21 cellular contexts compared by ENCODE assay signal in the genomic region with DNA sequence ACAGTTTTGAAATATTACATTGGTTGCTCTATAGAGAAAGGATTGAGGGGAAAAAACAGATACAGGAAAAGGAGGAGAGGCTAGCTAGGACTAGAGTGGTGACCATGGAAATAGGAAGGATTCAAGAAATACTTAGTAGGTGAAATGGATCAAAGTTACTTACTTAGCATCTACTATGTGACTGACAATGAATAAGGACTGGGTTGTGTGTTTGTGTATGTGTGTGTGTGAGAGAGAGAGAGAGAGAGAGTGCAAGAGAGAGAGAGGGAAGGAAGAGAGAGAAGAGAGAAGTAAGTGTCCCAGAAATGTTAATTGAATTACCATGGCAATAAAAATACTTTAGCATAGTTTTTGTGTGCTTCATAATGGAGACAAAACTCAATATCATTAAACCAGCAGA. TPM values are rescaled to one million over a fixed set of nuclear protein-coding genes. Genes with fewer than 3 reads are reported as not detected.
A peak's percentile ranks its signal among the peaks of the same experiment; 100 is the strongest.
DNase-seq lines count a peak whose midpoint lies in the region; ATAC-seq, FAIRE-seq and TF ChIP-seq lines count a peak whose summit lies in the region.
"Had no signal": no experiment of that assay in that cellular context is flagged by ENCODE, and none has a peak within 500 bp of the region (broad histone marks: within the 10 kb centered on the region; RNA-seq: fewer than 3 reads in every experiment).

No MANE protein-coding gene starts in this region.

- no peaks in the 10 kb centered on the region for H4K20me1 ChIP-seq in HepG2 (ENCODE audit: insufficient read depth, low read length)

- DNase-seq in HepG2 (ENCODE audit: low spot score) (no peak), SK-N-MC (ENCODE audit: low read depth, low spot score) (no peak), NCI-H2107 treated with DMSO at 0.1 percent for 48 hours (lab: John Stamatoyannopoulos, UW; ENCODE audit: unreplicated experiment) (no peak), GM19240 (ENCODE audit: insufficient read length, low spot score) (no peak), iPS-NIHi7 (ENCODE audit: extremely low spot score) (no peak)
- no peak for DNase-seq in activated T-helper 2 cell treated with anti-CD3 and anti-CD28 coated beads, Interferon-gamma antibody, Interleukin-2, Interleukin-4, amounts not matched to agents 10 μg/mL and 5 μg/mL and 100 μg/mL, durations not matched to agents 14 hours and 24 hours and 36 hours (ENCODE audit: low spot score)
- DNase-seq: DMS 273 treated with DMSO at 0.1 percent for 48 hours, DMS79 treated with DMSO at 0.1 percent for 48 hours, MG63, NCI-H1417, NCI-H1694 treated with DMSO at 0.1 percent for 48 hours, NCI-H2081 treated with DMSO at 0.1 percent for 48 hours, NCI-H446, SW 1271 had no signal

- no peak for TF ChIP-seq POLR2A in HepG2 (IDR thresholded peaks at IDR 0.05; ENCODE audit: insufficient read depth in 1 of 2, low read depth in 2 of 2, low read length in 2 of 2)

- peaks cover 8 to 45% (median 38%) of the 10 kb centered on the region in 4 donors for H3K4me1 ChIP-seq in liver (ENCODE audit: control insufficient read depth in 4 of 4, insufficient read depth in 4 of 4, low read length in 3 of 4)
- peaks cover 48% of the 10 kb centered on the region for H3K4me1 ChIP-seq in HepG2 (ENCODE audit: insufficient read depth, low read length)
- H3K4me1 ChIP-seq in muscle layer of colon (ENCODE audit: insufficient read depth, low read length): peaks cover 22% of the 10 kb centered on the region

- peaks cover 79% of the 10 kb centered on the region for H3K79me2 ChIP-seq in HepG2 (ENCODE audit: insufficient read depth, low read length)

- no peak for ATAC-seq in HepG2
- ATAC-seq: Right ventricle myocardium inferior had no signal

- intact Hi-C loops in HepG2 (cut with micrococcal nuclease; ENCODE audit: unreplicated experiment): loop anchor here (5.0 kb wide), 2 partner anchors 267 to 517 kb away; no protein-coding TSS in a partner anchor
- intact Hi-C loops in activated T-helper 2 cell treated with anti-CD3 and anti-CD28 coated beads, Interferon-gamma antibody, Interleukin-2, Interleukin-4, amounts not matched to agents 10 μg/mL and 5 μg/mL and 100 μg/mL, durations not matched to agents 14 hours and 24 hours and 36 hours (cut with micrococcal nuclease): no loop called here

- no peaks in the 10 kb centered on the region for H3K4me1 Mint-ChIP-seq in activated T-helper 2 cell treated with anti-CD3 and anti-CD28 coated beads, Interferon-gamma antibody, Interleukin-2, Interleukin-4, amounts not matched to agents 10 μg/mL and 5 μg/mL and 100 μg/mL, durations not matched to agents 14 hours and 24 hours and 36 hours (ENCODE audit: low read depth)
- H3K4me1 Mint-ChIP-seq: CD14-positive monocyte had no signal

- no peak overlapping the region for H2AFZ ChIP-seq in HepG2 (ENCODE audit: low read length)

- no peak overlapping the region for H3K27ac Mint-ChIP-seq in activated T-helper 2 cell treated with anti-CD3 and anti-CD28 coated beads, Interferon-gamma antibody, Interleukin-2, Interleukin-4, amounts not matched to agents 10 μg/mL and 5 μg/mL and 100 μg/mL, durations not matched to agents 14 hours and 24 hours and 36 hours
- H3K27ac Mint-ChIP-seq: CD14-positive monocyte had no signal

- TF ChIP-seq RAD21 in liver (IDR thresholded peaks at IDR 0.05) (no peak), HepG2 (CRISPR knock-in tag; IDR thresholded peaks at IDR 0.05) (no peak)

- no peaks in the 10 kb centered on the region for H3K36me3 Mint-ChIP-seq in activated T-helper 2 cell treated with anti-CD3 and anti-CD28 coated beads, Interferon-gamma antibody, Interleukin-2, Interleukin-4, amounts not matched to agents 10 μg/mL and 5 μg/mL and 100 μg/mL, durations not matched to agents 14 hours and 24 hours and 36 hours (ENCODE audit: low read depth)
- H3K36me3 Mint-ChIP-seq: CD14-positive monocyte had no signal

- H3K27me3 Mint-ChIP-seq in activated T-helper 2 cell treated with anti-CD3 and anti-CD28 coated beads, Interferon-gamma antibody, Interleukin-2, Interleukin-4, amounts not matched to agents 10 μg/mL and 5 μg/mL and 100 μg/mL, durations not matched to agents 14 hours and 24 hours and 36 hours (ENCODE audit: low read depth): peaks cover 12% of the 10 kb centered on the region

- in situ Hi-C loops in HepG2 (cut with HindIII; ENCODE audit: extremely low pct_ligation_motif_present, low pct_unique_long_range_greater_than_20kb): loop anchor here (25.0 kb wide), 3 partner anchors 528 to 1103 kb away; no protein-coding TSS in a partner anchor

- POLR2A ChIA-PET in HepG2 (lab: Yijun Ruan, JAX): interaction anchor here (0.7 to 1.2 kb wide), 2 partner anchors 13 to 14 kb away, joined by 3 read pairs; no protein-coding TSS in a partner anchor

- H3K27ac ChIP-seq in liver (ENCODE audit: low read depth in 1 of 2, low read length in 2 of 2): peak overlapping the region; percentile 20 to 61
- H3K27ac ChIP-seq in HepG2 (ENCODE audit: extremely low read length, insufficient read depth, low read length): no peak overlapping the region
- 0 out of 2 replicates have a peak overlapping the region, but pooled peaks have one; percentile 35 for H3K27ac ChIP-seq in SK-N-MC
- H3K27ac ChIP-seq in muscle layer of colon (ENCODE audit: low read depth, low read length): peak overlapping the region; percentile 7
- H3K27ac ChIP-seq: 22Rv1 had no signal

- H3K4me3 Mint-ChIP-seq in activated T-helper 2 cell treated with anti-CD3 and anti-CD28 coated beads, Interferon-gamma antibody, Interleukin-2, Interleukin-4, amounts not matched to agents 10 μg/mL and 5 μg/mL and 100 μg/mL, durations not matched to agents 14 hours and 24 hours and 36 hours (ENCODE audit: low read depth): no peak overlapping the region
- H3K4me3 Mint-ChIP-seq: CD14-positive monocyte had no signal

- H3K4me3 ChIP-seq in liver (ENCODE audit: low read depth in 1 of 3, low read length in 3 of 3) (no peak overlapping the region), HepG2 (replicated peaks in 1 of 3; ENCODE audit: insufficient read depth in 1 of 3, low read depth in 2 of 3, low read length in 3 of 3) (no peak overlapping the region), SK-N-MC (no peak overlapping the region), muscle layer of colon (ENCODE audit: low read depth in 1 of 2, low read length in 2 of 2) (no peak overlapping the region)
- H3K4me3 ChIP-seq: GM12878, MG63 had no signal

- no peak overlapping the region; the same call in 1 of the 2 replicates for H3K4me2 ChIP-seq in HepG2 (ENCODE audit: low read depth, low read length)

- H3K27me3 ChIP-seq in liver (ENCODE audit: control insufficient read depth in 4 of 4, insufficient read depth in 4 of 4, low read length in 3 of 4) (no peaks in the 10 kb centered on the region), HepG2 (ENCODE audit: control insufficient read depth in 1 of 2, insufficient read depth in 2 of 2, low read length in 2 of 2) (no peaks in the 10 kb centered on the region), muscle layer of colon (ENCODE audit: control insufficient read depth in 1 of 2, insufficient read depth in 2 of 2, low read length in 2 of 2) (no peaks in the 10 kb centered on the region)
- H3K27me3 ChIP-seq: MG63 had no signal

- H3K36me3 ChIP-seq in liver (ENCODE audit: control insufficient read depth in 4 of 4, insufficient read depth in 3 of 4, low read depth in 1 of 4, low read length in 3 of 4) (no peaks in the 10 kb centered on the region), HepG2 (replicated peaks in 1 of 2; ENCODE audit: control insufficient read depth in 1 of 2, insufficient read depth in 2 of 2, low read length in 2 of 2) (no peaks in the 10 kb centered on the region), SK-N-MC (ENCODE audit: insufficient read depth, low read length) (peaks cover 18% of the 10 kb centered on the region), muscle layer of colon (ENCODE audit: insufficient read depth, low read length) (no peaks in the 10 kb centered on the region)

- CTCF ChIA-PET in HepG2 (lab: Yijun Ruan, JAX; ENCODE audit: low intra/inter-chr PET ratio, low total read pairs): interaction anchor here (0.7 to 1.0 kb wide), 2 partner anchors 62 to 1043 kb away, joined by 3 to 5 read pairs; no protein-coding TSS in a partner anchor

- peaks cover 11% of the 10 kb centered on the region for H3K9me3 Mint-ChIP-seq in activated T-helper 2 cell treated with anti-CD3 and anti-CD28 coated beads, Interferon-gamma antibody, Interleukin-2, Interleukin-4, amounts not matched to agents 10 μg/mL and 5 μg/mL and 100 μg/mL, durations not matched to agents 14 hours and 24 hours and 36 hours

- TF ChIP-seq EP300 in HepG2 (IDR thresholded peaks at IDR 0.05; ENCODE audit: low read depth in 2 of 2, low read length in 2 of 2) (no peak), HepG2 (CRISPR knock-in tag; IDR thresholded peaks at IDR 0.05; ENCODE audit: borderline replicate concordance) (no peak)

- TF ChIP-seq CTCF in liver (IDR thresholded peaks at IDR 0.05; ENCODE audit: low read depth, low read length, missing input control) (no peak), HepG2 (CRISPR knock-in tag; IDR thresholded peaks at IDR 0.05) (no peak)

- H3K9ac ChIP-seq in liver (ENCODE audit: low read depth in 1 of 2, low read length in 2 of 2) (no peak overlapping the region), HepG2 (ENCODE audit: insufficient read depth, low read depth, low read length) (no peak overlapping the region), SK-N-MC (ENCODE audit: insufficient read length) (no peak overlapping the region), muscle layer of colon (ENCODE audit: low read length) (no peak overlapping the region)

- FAIRE-seq in HepG2 (lab: Jason Lieb, UNC): no peak
- FAIRE-seq: GM12878, RCC 7860 had no signal

- no TSS peak for BruUV-seq in HepG2 (replicated peaks; lab: Mats Ljungman, UMichigan)

- peaks cover 0 to 6% (median 0%) of the 10 kb centered on the region in 4 donors for H3K9me3 ChIP-seq in liver (ENCODE audit: control insufficient read depth in 4 of 4, low read length in 3 of 4)
- H3K9me3 ChIP-seq in HepG2 (ENCODE audit: low read length): peaks cover 13% of the 10 kb centered on the region
- H3K9me3 ChIP-seq in SK-N-MC (ENCODE audit: low read depth, low read length): 0 out of 2 replicates have a peak, but pooled peaks cover 2% of the 10 kb centered on the region
- peaks cover 9% of the 10 kb centered on the region for H3K9me3 ChIP-seq in muscle layer of colon (ENCODE audit: low read length)

RNA-seq across cellular contexts. Expression of a gene that starts 7.9 kb away (rescaled TPM):
- total RNA-seq in liver (10 to 100 TPM; 24.5 to 29.1 TPM), HepG2 (2016; rRNA removed; fragmentation: Illumina TruSeq; extraction: Trizol) (27.5 and 33.9 TPM in 2 replicates)
- polyA plus RNA-seq in liver (10 to 100 TPM in 1 of 2 donors, 1 to 10 TPM in 1; 5.9 to 11.8 TPM), HepG2 (2011; rRNA removed) (21.5 and 24.5 TPM in 2 replicates)
- total RNA-seq in HepG2 (2016; cell fraction: cytosol; rRNA removed; fragmentation: Illumina TruSeq; extraction: Trizol; ENCODE audit: low read depth): 1.9 and 2.6 TPM in 2 replicates
- total RNA-seq in HepG2 (2016; cell fraction: insoluble cytoplasmic fraction; rRNA removed; fragmentation: Illumina TruSeq; extraction: Trizol): 27.2 and 30.7 TPM in 2 replicates
- 7.7 and 8.3 TPM in 2 replicates for total RNA-seq in HepG2 (2016; cell fraction: membrane; rRNA removed; fragmentation: Illumina TruSeq; extraction: Trizol)
- total RNA-seq in HepG2 (2016; cell fraction: nucleus; rRNA removed; fragmentation: Illumina TruSeq; extraction: Trizol): 51.7 and 53.0 TPM in 2 replicates
- 21.3 and 23.6 TPM in 2 replicates for polyA plus RNA-seq in HepG2 (2011; cell fraction: cytosol; rRNA removed)
- 7.3 and 7.7 TPM in 2 replicates for polyA plus RNA-seq in HepG2 (2011; cell fraction: nucleus; rRNA removed)
- 11.9 and 20.2 TPM in 2 replicates for polyA plus RNA-seq in HepG2 (2012)
- 1.4 and 1.8 TPM in 2 replicates for polyA plus RNA-seq in HepG2 (2016; cell fraction: cytosol; fragmentation: Illumina TruSeq; extraction: Trizol; ENCODE audit: low read depth)
- polyA plus RNA-seq in HepG2 (2016; cell fraction: insoluble cytoplasmic fraction; fragmentation: Illumina TruSeq; extraction: Trizol; ENCODE audit: low read depth): 16.0 and 18.2 TPM in 2 replicates
- 3.6 and 3.9 TPM in 2 replicates for polyA plus RNA-seq in HepG2 (2016; cell fraction: membrane; fragmentation: Illumina TruSeq; extraction: Trizol; ENCODE audit: low read depth)
- polyA plus RNA-seq in HepG2 (2016; cell fraction: nucleus; fragmentation: Illumina TruSeq; extraction: Trizol; ENCODE audit: insufficient read depth, low read depth): 24.9 and 25.5 TPM in 2 replicates
- polyA minus RNA-seq in HepG2 (2011; rRNA and poly(A)+ RNA removed; ENCODE audit: low replicate concordance): 0.07 and 66.7 TPM in 2 replicates
- polyA minus RNA-seq in HepG2 (2011; cell fraction: cytosol; rRNA and poly(A)+ RNA removed): 71.6 and 82.5 TPM in 2 replicates
- polyA minus RNA-seq in HepG2 (2011; cell fraction: nucleus; rRNA and poly(A)+ RNA removed): 52.8 and 56.1 TPM in 2 replicates
- not detected in 2 replicates for total RNA-seq in activated T-helper 2 cell treated with anti-CD3 and anti-CD28 coated beads, Interferon-gamma antibody, Interleukin-2, Interleukin-4, amounts not matched to agents 10 μg/mL and 5 μg/mL and 100 μg/mL, durations not matched to agents 14 hours and 24 hours and 36 hours
- total RNA-seq: GM12878 had no signal
- polyA plus RNA-seq: CD14-positive monocyte had no signal
